1 cellular context compared by ENCODE assay signal in genomic region chr2:67954125-67954748, GRCh38.
TF ChIP-seq lines count a peak whose summit lies in the region.

No MANE protein-coding gene starts in this region.

TF ChIP-seq in HepG2, 621 proteins besides CTCF, POLR2A, EP300 and RAD21 (continued from another document and continues in another):
- TF ChIP-seq, protein P1, sequence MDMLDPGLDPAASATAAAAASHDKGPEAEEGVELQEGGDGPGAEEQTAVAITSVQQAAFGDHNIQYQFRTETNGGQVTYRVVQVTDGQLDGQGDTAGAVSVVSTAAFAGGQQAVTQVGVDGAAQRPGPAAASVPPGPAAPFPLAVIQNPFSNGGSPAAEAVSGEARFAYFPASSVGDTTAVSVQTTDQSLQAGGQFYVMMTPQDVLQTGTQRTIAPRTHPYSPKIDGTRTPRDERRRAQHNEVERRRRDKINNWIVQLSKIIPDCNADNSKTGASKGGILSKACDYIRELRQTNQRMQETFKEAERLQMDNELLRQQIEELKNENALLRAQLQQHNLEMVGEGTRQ (IDR thresholded peaks at IDR 0.05; ENCODE audit: low read depth, low read length) = no peak
- TF ChIP-seq, protein P1 (CRISPR knock-in tag; IDR thresholded peaks at IDR 0.05; ENCODE audit: borderline replicate concordance) = no peak
- no peak for TF ChIP-seq IKZF1 (IDR thresholded peaks at IDR 0.05)
- TF ChIP-seq ARNT (IDR thresholded peaks at IDR 0.05) = no peak
- no peak for TF ChIP-seq GTF2F1 (IDR thresholded peaks at IDR 0.05; ENCODE audit: low read length)
- peak; percentile 76 for TF ChIP-seq POGZ (CRISPR knock-in tag; IDR thresholded peaks at IDR 0.05)
- TF ChIP-seq, protein P2, sequence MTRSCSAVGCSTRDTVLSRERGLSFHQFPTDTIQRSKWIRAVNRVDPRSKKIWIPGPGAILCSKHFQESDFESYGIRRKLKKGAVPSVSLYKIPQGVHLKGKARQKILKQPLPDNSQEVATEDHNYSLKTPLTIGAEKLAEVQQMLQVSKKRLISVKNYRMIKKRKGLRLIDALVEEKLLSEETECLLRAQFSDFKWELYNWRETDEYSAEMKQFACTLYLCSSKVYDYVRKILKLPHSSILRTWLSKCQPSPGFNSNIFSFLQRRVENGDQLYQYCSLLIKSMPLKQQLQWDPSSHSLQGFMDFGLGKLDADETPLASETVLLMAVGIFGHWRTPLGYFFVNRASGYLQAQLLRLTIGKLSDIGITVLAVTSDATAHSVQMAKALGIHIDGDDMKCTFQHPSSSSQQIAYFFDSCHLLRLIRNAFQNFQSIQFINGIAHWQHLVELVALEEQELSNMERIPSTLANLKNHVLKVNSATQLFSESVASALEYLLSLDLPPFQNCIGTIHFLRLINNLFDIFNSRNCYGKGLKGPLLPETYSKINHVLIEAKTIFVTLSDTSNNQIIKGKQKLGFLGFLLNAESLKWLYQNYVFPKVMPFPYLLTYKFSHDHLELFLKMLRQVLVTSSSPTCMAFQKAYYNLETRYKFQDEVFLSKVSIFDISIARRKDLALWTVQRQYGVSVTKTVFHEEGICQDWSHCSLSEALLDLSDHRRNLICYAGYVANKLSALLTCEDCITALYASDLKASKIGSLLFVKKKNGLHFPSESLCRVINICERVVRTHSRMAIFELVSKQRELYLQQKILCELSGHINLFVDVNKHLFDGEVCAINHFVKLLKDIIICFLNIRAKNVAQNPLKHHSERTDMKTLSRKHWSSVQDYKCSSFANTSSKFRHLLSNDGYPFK (CRISPR knock-in tag; IDR thresholded peaks at IDR 0.05; ENCODE audit: borderline replicate concordance) = no peak
- no peak for TF ChIP-seq MAZ (IDR thresholded peaks at IDR 0.05; ENCODE audit: borderline replicate concordance, low read depth, low read length)
- no peak for TF ChIP-seq MAZ (CRISPR knock-in tag; IDR thresholded peaks at IDR 0.05; ENCODE audit: low read depth)
- TF ChIP-seq HNRNPUL1 (IDR thresholded peaks at IDR 0.05; ENCODE audit: low read depth, low read length) = no peak
- TF ChIP-seq ZNF720 (CRISPR knock-in tag; IDR thresholded peaks at IDR 0.05) = no peak
- TF ChIP-seq CHD2 (IDR thresholded peaks at IDR 0.05; ENCODE audit: low read depth, low read length) = no peak
- no peak for TF ChIP-seq ZFAT (CRISPR knock-in tag; conservative IDR thresholded peaks at IDR 0.05)
- no peak for TF ChIP-seq ZNF101 (CRISPR knock-in tag; IDR thresholded peaks at IDR 0.05; ENCODE audit: borderline replicate concordance, low read depth)
- no peak for TF ChIP-seq ZFP36 (IDR thresholded peaks at IDR 0.05; ENCODE audit: borderline replicate concordance, low read depth, low read length, partially characterized antibody)
- TF ChIP-seq EED (CRISPR knock-in tag; IDR thresholded peaks at IDR 0.05) = no peak
- TF ChIP-seq ZNF766 (CRISPR knock-in tag; IDR thresholded peaks at IDR 0.05; ENCODE audit: borderline replicate concordance) = 0 out of 2 replicates have a peak, but pooled peaks have one; percentile 52
- no peak for TF ChIP-seq CREB3 (CRISPR knock-in tag; IDR thresholded peaks at IDR 0.05)
- peak; percentile 13; the same call in 1 of the 2 replicates for TF ChIP-seq MIER2 (CRISPR knock-in tag; IDR thresholded peaks at IDR 0.05)
- TF ChIP-seq ATF7 (IDR thresholded peaks at IDR 0.05) = no peak
- TF ChIP-seq ATF7 (CRISPR knock-in tag; IDR thresholded peaks at IDR 0.05) = no peak
- no peak for TF ChIP-seq CCDC6 (CRISPR knock-in tag; IDR thresholded peaks at IDR 0.05)
- no peak for TF ChIP-seq ZNF460 (CRISPR knock-in tag; IDR thresholded peaks at IDR 0.05; ENCODE audit: borderline replicate concordance)
- no peak for TF ChIP-seq NCOA1 (CRISPR knock-in tag; IDR thresholded peaks at IDR 0.05)
- no peak for TF ChIP-seq MEIS2 (CRISPR knock-in tag; IDR thresholded peaks at IDR 0.05)
- TF ChIP-seq ZNF598 (CRISPR knock-in tag; IDR thresholded peaks at IDR 0.05; ENCODE audit: borderline replicate concordance) = no peak
- TF ChIP-seq, protein P3, sequence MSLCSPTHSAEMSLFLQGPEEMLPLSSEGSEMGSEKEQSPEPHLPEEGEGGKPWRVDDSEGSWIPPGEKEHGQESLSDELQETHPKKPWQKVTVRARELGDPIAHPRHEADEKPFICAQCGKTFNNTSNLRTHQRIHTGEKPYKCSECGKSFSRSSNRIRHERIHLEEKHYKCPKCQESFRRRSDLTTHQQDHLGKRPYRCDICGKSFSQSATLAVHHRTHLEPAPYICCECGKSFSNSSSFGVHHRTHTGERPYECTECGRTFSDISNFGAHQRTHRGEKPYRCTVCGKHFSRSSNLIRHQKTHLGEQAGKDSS (CRISPR knock-in tag; IDR thresholded peaks at IDR 0.05; ENCODE audit: borderline replicate concordance, low read depth) = no peak
- TF ChIP-seq ZBTB14 (CRISPR knock-in tag; IDR thresholded peaks at IDR 0.05) = no peak
- TF ChIP-seq ZIK1 (CRISPR knock-in tag; IDR thresholded peaks at IDR 0.05; ENCODE audit: borderline replicate concordance, low read depth) = 0 out of 2 replicates have a peak, but pooled peaks have one; percentile 29
- TF ChIP-seq RFXAP (CRISPR knock-in tag; IDR thresholded peaks at IDR 0.05; ENCODE audit: borderline replicate concordance) = 0 out of 2 replicates have a peak, but pooled peaks have one; percentile 36
- no peak for TF ChIP-seq BRCA1 (CRISPR knock-in tag; IDR thresholded peaks at IDR 0.05)
- TF ChIP-seq, protein P4, sequence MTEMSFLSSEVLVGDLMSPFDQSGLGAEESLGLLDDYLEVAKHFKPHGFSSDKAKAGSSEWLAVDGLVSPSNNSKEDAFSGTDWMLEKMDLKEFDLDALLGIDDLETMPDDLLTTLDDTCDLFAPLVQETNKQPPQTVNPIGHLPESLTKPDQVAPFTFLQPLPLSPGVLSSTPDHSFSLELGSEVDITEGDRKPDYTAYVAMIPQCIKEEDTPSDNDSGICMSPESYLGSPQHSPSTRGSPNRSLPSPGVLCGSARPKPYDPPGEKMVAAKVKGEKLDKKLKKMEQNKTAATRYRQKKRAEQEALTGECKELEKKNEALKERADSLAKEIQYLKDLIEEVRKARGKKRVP (CRISPR knock-in tag; IDR thresholded peaks at IDR 0.05) = no peak
- TF ChIP-seq ZNF484 (CRISPR knock-in tag; IDR thresholded peaks at IDR 0.05; ENCODE audit: borderline replicate concordance, low read depth) = no peak
- TF ChIP-seq ATF2 (CRISPR knock-in tag; IDR thresholded peaks at IDR 0.05) = 0 out of 2 replicates have a peak, but pooled peaks have one; percentile 45
- no peak; the same call in 1 of the 2 replicates for TF ChIP-seq ZZZ3 (CRISPR knock-in tag; IDR thresholded peaks at IDR 0.05; ENCODE audit: borderline replicate concordance)
- TF ChIP-seq SRSF9 (IDR thresholded peaks at IDR 0.05; ENCODE audit: borderline replicate concordance, insufficient read depth, low read depth, low read length, poor library complexity, severe bottlenecking) = no peak
- TF ChIP-seq TSC22D2 (CRISPR knock-in tag; IDR thresholded peaks at IDR 0.05; ENCODE audit: borderline replicate concordance) = no peak
- TF ChIP-seq, protein P5, sequence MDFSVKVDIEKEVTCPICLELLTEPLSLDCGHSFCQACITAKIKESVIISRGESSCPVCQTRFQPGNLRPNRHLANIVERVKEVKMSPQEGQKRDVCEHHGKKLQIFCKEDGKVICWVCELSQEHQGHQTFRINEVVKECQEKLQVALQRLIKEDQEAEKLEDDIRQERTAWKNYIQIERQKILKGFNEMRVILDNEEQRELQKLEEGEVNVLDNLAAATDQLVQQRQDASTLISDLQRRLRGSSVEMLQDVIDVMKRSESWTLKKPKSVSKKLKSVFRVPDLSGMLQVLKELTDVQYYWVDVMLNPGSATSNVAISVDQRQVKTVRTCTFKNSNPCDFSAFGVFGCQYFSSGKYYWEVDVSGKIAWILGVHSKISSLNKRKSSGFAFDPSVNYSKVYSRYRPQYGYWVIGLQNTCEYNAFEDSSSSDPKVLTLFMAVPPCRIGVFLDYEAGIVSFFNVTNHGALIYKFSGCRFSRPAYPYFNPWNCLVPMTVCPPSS (IDR thresholded peaks at IDR 0.05) = no peak
- no peak for TF ChIP-seq GRHL1 (CRISPR knock-in tag; conservative IDR thresholded peaks at IDR 0.05)
- peak; percentile 42; the same call in 1 of the 2 replicates for TF ChIP-seq FOXO1 (CRISPR knock-in tag; IDR thresholded peaks at IDR 0.05)
- TF ChIP-seq ZFP1 (CRISPR knock-in tag; IDR thresholded peaks at IDR 0.05) = no peak
- peak; percentile 38; the same call in 1 of the 2 replicates for TF ChIP-seq HNF4A (CRISPR knock-in tag; IDR thresholded peaks at IDR 0.05)
- TF ChIP-seq FOXJ3 (CRISPR knock-in tag; IDR thresholded peaks at IDR 0.05; ENCODE audit: borderline replicate concordance) = peak; percentile 73; the same call in 1 of the 2 replicates
- no peak for TF ChIP-seq ZNF615 (CRISPR knock-in tag; IDR thresholded peaks at IDR 0.05; ENCODE audit: borderline replicate concordance)
- TF ChIP-seq, protein P6, sequence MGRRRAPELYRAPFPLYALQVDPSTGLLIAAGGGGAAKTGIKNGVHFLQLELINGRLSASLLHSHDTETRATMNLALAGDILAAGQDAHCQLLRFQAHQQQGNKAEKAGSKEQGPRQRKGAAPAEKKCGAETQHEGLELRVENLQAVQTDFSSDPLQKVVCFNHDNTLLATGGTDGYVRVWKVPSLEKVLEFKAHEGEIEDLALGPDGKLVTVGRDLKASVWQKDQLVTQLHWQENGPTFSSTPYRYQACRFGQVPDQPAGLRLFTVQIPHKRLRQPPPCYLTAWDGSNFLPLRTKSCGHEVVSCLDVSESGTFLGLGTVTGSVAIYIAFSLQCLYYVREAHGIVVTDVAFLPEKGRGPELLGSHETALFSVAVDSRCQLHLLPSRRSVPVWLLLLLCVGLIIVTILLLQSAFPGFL (CRISPR knock-in tag; IDR thresholded peaks at IDR 0.05) = no peak
- TF ChIP-seq NR1H2 (CRISPR knock-in tag; IDR thresholded peaks at IDR 0.05; ENCODE audit: borderline replicate concordance, low read depth) = no peak
- no peak for TF ChIP-seq SNAPC5 (CRISPR knock-in tag; IDR thresholded peaks at IDR 0.05; ENCODE audit: borderline replicate concordance)
- TF ChIP-seq ZNF577 (CRISPR knock-in tag; IDR thresholded peaks at IDR 0.05; ENCODE audit: borderline replicate concordance, low read depth) = no peak
- no peak for TF ChIP-seq SCMH1 (CRISPR knock-in tag; IDR thresholded peaks at IDR 0.05; ENCODE audit: borderline replicate concordance)
- TF ChIP-seq IKZF5 (CRISPR knock-in tag; IDR thresholded peaks at IDR 0.05) = peak; percentile 81
- peak; percentile 89 for TF ChIP-seq HDAC2 (CRISPR knock-in tag; IDR thresholded peaks at IDR 0.05)
- no peak; the same call in 1 of the 2 replicates for TF ChIP-seq KAT8 (CRISPR knock-in tag; IDR thresholded peaks at IDR 0.05)
